22 cellular contexts compared by ENCODE assay signal in genomic region chr11:66815646-66816045, GRCh38. TPM values are rescaled to one million over a fixed set of nuclear protein-coding genes. Genes with fewer than 3 reads are reported as not detected.
DNase-seq lines count a peak whose midpoint lies in the region; ATAC-seq and TF ChIP-seq lines count a peak whose summit lies in the region.
"Had no signal": no experiment of that assay in that cellular context is flagged by ENCODE, and none has a peak within 500 bp of the region (broad histone marks: within the 10 kb centered on the region; RNA-seq: fewer than 3 reads in every experiment).

No MANE protein-coding gene starts in this region.

- H3K4me1 ChIP-seq in RWPE2 (ENCODE audit: insufficient read depth, poor library complexity, severe bottlenecking), result peaks cover 5% of the 10 kb centered on the region
- H3K4me1 ChIP-seq: gastroesophageal sphincter, parathyroid adenoma, right lobe of liver had no signal

- CTCF ChIA-PET in GM10248 (lab: Yijun Ruan, JAX), result interaction anchor here (1.5 to 1.6 kb wide), 2 partner anchors 9 to 19 kb away, joined by 6 to 7 read pairs; no protein-coding TSS in a partner anchor

- TF ChIP-seq CTCF in HFFc6 (IDR thresholded peaks at IDR 0.05) (no peak), RWPE2 (IDR thresholded peaks at IDR 0.05; ENCODE audit: poor library complexity, severe bottlenecking) (no peak), epithelial cell of esophagus (IDR thresholded peaks at IDR 0.05; ENCODE audit: insufficient read depth, low read depth, low read length, missing control alignments) (no peak), GM10248 (IDR thresholded peaks at IDR 0.05; ENCODE audit: control extremely low read depth, extremely low read depth, low read depth, missing control alignments) (no peak)

- H3K27ac Mint-ChIP-seq in HFFc6, result peak overlapping the region; percentile 22; the same call in 1 of the 2 replicates
- H3K27ac Mint-ChIP-seq: activated naive CD8-positive, alpha-beta T cell treated with anti-CD3 and anti-CD28 coated beads, Interleukin-2, amount 50 U/mL, for 24 hours; GM23338; natural killer cell had no signal

- H3K36me3 ChIP-seq in RWPE2 (ENCODE audit: low read depth), result peaks cover 33% of the 10 kb centered on the region
- H3K36me3 ChIP-seq: right lobe of liver, thoracic aorta had no signal

- H3K27me3 Mint-ChIP-seq in HFFc6 (ENCODE audit: insufficient read depth), result no peaks in the 10 kb centered on the region
- H3K27me3 Mint-ChIP-seq: activated naive CD8-positive, alpha-beta T cell treated with anti-CD3 and anti-CD28 coated beads, Interleukin-2, amount 50 U/mL, for 24 hours had no signal

- H3K9me3 ChIP-seq in RWPE2 (ENCODE audit: severe bottlenecking), result no peaks in the 10 kb centered on the region
- H3K9me3 ChIP-seq: BLaER1 treated with 17β-estradiol and CSF1 and Interleukin-3, amounts not matched to agents 10 nM and 100 nM; gastroesophageal sphincter; right lobe of liver; thoracic aorta had no signal

- peak; percentile 5 for DNase-seq in A172 (ENCODE audit: low spot score)
- peak; percentile 14 for DNase-seq in HFFc6
- DNase-seq in RWPE2 (ENCODE audit: low spot score), result no peak
- peak; percentile 42 for DNase-seq in epithelial cell of esophagus (ENCODE audit: low read depth)
- DNase-seq in NCI-H526 (lab: John Stamatoyannopoulos, UW), result no peak
- DNase-seq in NCI-H774 (lab: John Stamatoyannopoulos, UW), result no peak
- DNase-seq in GM10248 (ENCODE audit: extremely low spot score), result no peak
- DNase-seq: activated CD4-positive, alpha-beta T cell treated with anti-CD3 and anti-CD28 coated beads for 4 hours; activated effector memory CD4-positive, alpha-beta T cell treated with Interleukin-2 at 50 U/mL for 16 hours; activated naive CD8-positive, alpha-beta T cell treated with anti-CD3 and anti-CD28 coated beads, Interleukin-2, amount 50 U/mL, for 24 hours; natural killer cell; NCI-H1092 treated with DMSO at 0.1 percent for 48 hours; NCI-H510A; right lobe of liver; stimulated activated naive CD4-positive, alpha-beta T cell had no signal

- H3K9me3 Mint-ChIP-seq in HFFc6, result no peaks in the 10 kb centered on the region
- H3K9me3 Mint-ChIP-seq: activated naive CD8-positive, alpha-beta T cell treated with anti-CD3 and anti-CD28 coated beads, Interleukin-2, amount 50 U/mL, for 24 hours; GM23338; natural killer cell had no signal

- H3K36me3 Mint-ChIP-seq in HFFc6 (ENCODE audit: low read depth), result no peaks in the 10 kb centered on the region
- H3K36me3 Mint-ChIP-seq: natural killer cell had no signal

- peaks cover 32% of the 10 kb centered on the region for H3K4me1 Mint-ChIP-seq in HFFc6 (ENCODE audit: low read depth)
- H3K4me1 Mint-ChIP-seq: activated naive CD8-positive, alpha-beta T cell treated with anti-CD3 and anti-CD28 coated beads, Interleukin-2, amount 50 U/mL, for 24 hours; natural killer cell had no signal

- H3K27ac ChIP-seq in RWPE2 (ENCODE audit: poor library complexity, severe bottlenecking), result peak overlapping the region; percentile 11
- H3K27ac ChIP-seq: BLaER1 treated with 17β-estradiol and CSF1 and Interleukin-3, amounts not matched to agents 10 nM and 100 nM; gastroesophageal sphincter; parathyroid adenoma; right lobe of liver; thoracic aorta had no signal

- ATAC-seq in RWPE2 (ENCODE audit: low read depth) (peak; percentile 70), GM19463 (IDR thresholded peaks at IDR 0.05; ENCODE audit: unreplicated experiment) (no peak)
- ATAC-seq: activated naive CD8-positive, alpha-beta T cell treated with anti-CD3 and anti-CD28 coated beads, Interleukin-2, amount 50 U/mL, for 24 hours; gastroesophageal sphincter; GM23338; natural killer cell; right lobe of liver; Right ventricle myocardium inferior had no signal

- H3K27me3 ChIP-seq in RWPE2 (ENCODE audit: insufficient read depth, poor library complexity, severe bottlenecking), result no peaks in the 10 kb centered on the region
- H3K27me3 ChIP-seq: BLaER1 treated with 17β-estradiol and CSF1 and Interleukin-3, amounts not matched to agents 10 nM and 100 nM; gastroesophageal sphincter; right lobe of liver had no signal

- H3K4me3 Mint-ChIP-seq in HFFc6, result no peak overlapping the region
- H3K4me3 Mint-ChIP-seq: activated naive CD8-positive, alpha-beta T cell treated with anti-CD3 and anti-CD28 coated beads, Interleukin-2, amount 50 U/mL, for 24 hours; GM23338; natural killer cell had no signal

- H3K4me3 ChIP-seq in RWPE2 (ENCODE audit: severe bottlenecking) (no peak overlapping the region), epithelial cell of esophagus (ENCODE audit: low read length) (no peak overlapping the region)
- H3K4me3 ChIP-seq: BLaER1 treated with 17β-estradiol and CSF1 and Interleukin-3, amounts not matched to agents 10 nM and 100 nM; gastroesophageal sphincter; GM23338; right lobe of liver; thoracic aorta had no signal

- POLR2A ChIA-PET in GM10248 (lab: Yijun Ruan, JAX), result no interaction called here

RNA-seq across cellular contexts. Expression of gene RCE1, which starts 27.6 kb away (rescaled TPM):
- total RNA-seq in A172 (2014; rRNA removed; shearing (Covaris generic)), result 26.7 and 27.2 TPM in 2 replicates
- total RNA-seq in HFFc6 (2021; fragmentation: NEBNext Ultra II Directional; extraction: Animal tissue kit (Norgen Biotek cat#: 25700)), result 10 to 100 TPM; 13.7 to 18.5 (median 16.3) TPM

RNA-seq across cellular contexts. Expression of gene LRFN4, which starts 41.2 kb away (rescaled TPM):
- 54.7 and 63.3 TPM in 2 replicates for total RNA-seq in A172 (2014; rRNA removed; shearing (Covaris generic))
- total RNA-seq in HFFc6 (2021; fragmentation: NEBNext Ultra II Directional; extraction: Animal tissue kit (Norgen Biotek cat#: 25700)), result 10 to 100 TPM; 30.3 to 43.4 (median 34.6) TPM

Comparison
In these comparisons a context has a peak if more than half of its experiments do, and no peak if none do; other contexts are left out.
1. DNase-seq: peak in A172 (single experiment), HFFc6 (single experiment) and epithelial cell of esophagus (single experiment); none in RWPE2 (single experiment), NCI-H526 (0 of 2), NCI-H774 (single experiment) and GM10248 (single experiment).